ENCODE assay signal across 27 cellular contexts in genomic region chr6:1544603-1545002, GRCh38.
"Had no signal": no experiment of that assay in that cellular context is flagged by ENCODE, and none has a peak within 500 bp of the region (broad histone marks: within the 10 kb centered on the region; RNA-seq: fewer than 3 reads in every experiment).

No MANE protein-coding gene starts in this region.

- ATAC-seq: activated CD4-positive, CD25-positive, alpha-beta regulatory T cell treated with anti-CD3 and anti-CD28 coated beads, Interleukin-2, amount 50 U/mL, for 24 hours; activated CD8-positive, alpha-beta T cell treated with anti-CD3 and anti-CD28 coated beads for 36 hours; activated naive CD8-positive, alpha-beta T cell treated with anti-CD3 and anti-CD28 coated beads, Interleukin-2, amount 50 U/mL, for 24 hours; body of pancreas; esophagus mucosa; T-helper 17 cell had no signal

- H3K36me3 ChIP-seq: adrenal gland, cardiac muscle cell, WERI-Rb-1 had no signal

- DNase-seq: activated B cell treated with CpG ODN at 0.5 μM for 24 hours; activated CD4-positive, alpha-beta T cell treated with anti-CD3 and anti-CD28 coated beads for 48 hours; activated CD4-positive, alpha-beta T cell treated with anti-CD3 and anti-CD28 coated beads, Interleukin-2, amount 50 U/mL, for 1 hour; activated CD4-positive, alpha-beta T cell treated with anti-CD3 and anti-CD28 coated beads, Interleukin-2, amount 50 U/mL, for 48 hours; activated CD8-positive, alpha-beta memory T cell treated with anti-CD3 and anti-CD28 coated beads for 24 hours; activated CD8-positive, alpha-beta T cell treated with anti-CD3 and anti-CD28 coated beads for 36 hours; activated effector memory CD4-positive, alpha-beta T cell treated with anti-CD3 and anti-CD28 coated beads, Interleukin-2, amount 50 U/mL, for 16 hours; activated naive CD4-positive, alpha-beta T cell treated with anti-CD3 and anti-CD28 coated beads for 36 hours; activated naive CD8-positive, alpha-beta T cell treated with anti-CD3 and anti-CD28 coated beads for 36 hours; activated naive CD8-positive, alpha-beta T cell treated with anti-CD3 and anti-CD28 coated beads, Interleukin-2, amount 50 U/mL, for 24 hours; activated T-cell treated with anti-CD3 and anti-CD28 coated beads, Interleukin-2, amount 50 U/mL, for 48 hours; adrenal gland; amygdala; aorta; body of pancreas; dorsolateral prefrontal cortex; effector memory CD4-positive, alpha-beta T cell; endodermal cell; foreskin fibroblast; T-helper 1 cell; T-helper 17 cell; T1000; WERI-Rb-1 had no signal

- H3K4me3 ChIP-seq: adrenal gland, body of pancreas, cardiac muscle cell, coronary artery, dorsolateral prefrontal cortex had no signal

- H3K27me3 ChIP-seq: adrenal gland, body of pancreas, cardiac muscle cell, dorsolateral prefrontal cortex had no signal

- H3K27ac ChIP-seq: adrenal gland, body of pancreas, cardiac muscle cell, coronary artery, dorsolateral prefrontal cortex, WERI-Rb-1 had no signal

- H3K4me1 ChIP-seq: adrenal gland had no signal

- H3K9me3 ChIP-seq: adrenal gland, body of pancreas had no signal
